Comparison of ENCODE assay signal across 26 cellular contexts in the genomic region with DNA sequence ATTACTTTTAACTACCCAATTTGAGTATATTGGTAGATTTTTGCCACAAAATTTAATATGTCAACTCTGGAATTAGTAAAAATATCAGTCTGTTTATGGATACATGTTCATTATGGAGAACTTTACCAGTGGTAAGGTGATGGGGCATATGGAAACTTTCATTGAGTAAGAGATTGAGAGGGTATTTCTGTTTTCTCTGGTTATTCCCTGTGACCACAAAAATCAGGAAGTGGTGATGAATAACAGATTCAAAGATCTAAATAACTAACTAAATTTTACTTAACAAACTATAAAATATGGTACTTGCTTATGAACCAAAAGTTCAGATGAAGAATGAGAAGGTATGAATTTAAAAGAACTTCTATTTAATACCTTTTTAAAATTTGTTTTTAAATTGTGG. TPM values are rescaled to one million over a fixed set of nuclear protein-coding genes. Genes with fewer than 3 reads are reported as not detected.
DNase-seq lines count a peak whose midpoint lies in the region; ATAC-seq, FAIRE-seq and TF ChIP-seq lines count a peak whose summit lies in the region.
"Had no signal": no experiment of that assay in that cellular context is flagged by ENCODE, and none has a peak within 500 bp of the region (broad histone marks: within the 10 kb centered on the region; RNA-seq: fewer than 3 reads in every experiment).

No MANE protein-coding gene starts in this region.

- no peaks in the 10 kb centered on the region for H3K36me3 Mint-ChIP-seq in stimulated activated naive B cell treated with anti-CD40 and anti-IgM and Interleukin-4, amounts not matched to agents 10 μg/mL and 1 μg/mL and 100 μg/mL, for 72 hours
- no peaks in the 10 kb centered on the region for H3K36me3 Mint-ChIP-seq in HFFc6 (ENCODE audit: low read depth)
- H3K36me3 Mint-ChIP-seq: activated CD4-positive, alpha-beta memory T cell treated with anti-CD3 and anti-CD28 coated beads for 36 hours; CD8-positive, alpha-beta memory T cell; stimulated activated memory B cell treated with anti-CD40 and anti-IgM and Interleukin-4, amounts not matched to agents 10 μg/mL and 1 μg/mL and 100 μg/mL, for 72 hours had no signal

- H3K27me3 Mint-ChIP-seq in stimulated activated naive B cell treated with anti-CD40 and anti-IgM and Interleukin-4, amounts not matched to agents 10 μg/mL and 1 μg/mL and 100 μg/mL, for 72 hours = peaks cover 0 to 5% of the 10 kb centered on the region in 2 donors
- H3K27me3 Mint-ChIP-seq in HFFc6 (ENCODE audit: insufficient read depth) = no peaks in the 10 kb centered on the region
- H3K27me3 Mint-ChIP-seq: activated B cell treated with CpG ODN at 0.5 μM for 24 hours; activated CD4-positive, alpha-beta memory T cell treated with anti-CD3 and anti-CD28 coated beads for 36 hours; stimulated activated memory B cell treated with anti-CD40 and anti-IgM and Interleukin-4, amounts not matched to agents 10 μg/mL and 1 μg/mL and 100 μg/mL, for 72 hours had no signal

- no peak overlapping the region for H3K4me3 Mint-ChIP-seq in stimulated activated naive B cell treated with anti-CD40 and anti-IgM and Interleukin-4, amounts not matched to agents 10 μg/mL and 1 μg/mL and 100 μg/mL, for 72 hours
- H3K4me3 Mint-ChIP-seq in HFFc6 = no peak overlapping the region
- H3K4me3 Mint-ChIP-seq: activated B cell treated with CpG ODN at 0.5 μM for 24 hours; activated CD4-positive, alpha-beta memory T cell treated with anti-CD3 and anti-CD28 coated beads for 36 hours; activated naive CD8-positive, alpha-beta T cell treated with anti-CD3 and anti-CD28 coated beads, Interleukin-2, amount 50 U/mL, for 24 hours; CD8-positive, alpha-beta memory T cell; neural crest cell; stimulated activated memory B cell treated with anti-CD40 and anti-IgM and Interleukin-4, amounts not matched to agents 10 μg/mL and 1 μg/mL and 100 μg/mL, for 72 hours had no signal

- no peak for TF ChIP-seq CTCF in HFFc6 (IDR thresholded peaks at IDR 0.05)

- peaks cover 0 to 3% of the 10 kb centered on the region in 2 donors for H3K9me3 Mint-ChIP-seq in stimulated activated naive B cell treated with anti-CD40 and anti-IgM and Interleukin-4, amounts not matched to agents 10 μg/mL and 1 μg/mL and 100 μg/mL, for 72 hours
- H3K9me3 Mint-ChIP-seq in HFFc6 = peaks cover 17% of the 10 kb centered on the region
- H3K9me3 Mint-ChIP-seq: activated B cell treated with CpG ODN at 0.5 μM for 24 hours; activated CD4-positive, alpha-beta memory T cell treated with anti-CD3 and anti-CD28 coated beads for 36 hours; activated naive CD8-positive, alpha-beta T cell treated with anti-CD3 and anti-CD28 coated beads, Interleukin-2, amount 50 U/mL, for 24 hours; CD8-positive, alpha-beta memory T cell; neural crest cell; stimulated activated memory B cell treated with anti-CD40 and anti-IgM and Interleukin-4, amounts not matched to agents 10 μg/mL and 1 μg/mL and 100 μg/mL, for 72 hours had no signal

- no peak overlapping the region for H3K27ac Mint-ChIP-seq in stimulated activated naive B cell treated with anti-CD40 and anti-IgM and Interleukin-4, amounts not matched to agents 10 μg/mL and 1 μg/mL and 100 μg/mL, for 72 hours
- no peak overlapping the region for H3K27ac Mint-ChIP-seq in HFFc6
- H3K27ac Mint-ChIP-seq: activated B cell treated with CpG ODN at 0.5 μM for 24 hours; activated CD4-positive, alpha-beta memory T cell treated with anti-CD3 and anti-CD28 coated beads for 36 hours; activated naive CD8-positive, alpha-beta T cell treated with anti-CD3 and anti-CD28 coated beads, Interleukin-2, amount 50 U/mL, for 24 hours; CD8-positive, alpha-beta memory T cell; stimulated activated memory B cell treated with anti-CD40 and anti-IgM and Interleukin-4, amounts not matched to agents 10 μg/mL and 1 μg/mL and 100 μg/mL, for 72 hours had no signal

- DNase-seq in Kasumi-1 (lab: John Stamatoyannopoulos, UW) (peak; percentile 10 to 20), RCC 7860 (ENCODE audit: low spot score) (peak; percentile 29), amniotic stem cell (lab: John Stamatoyannopoulos, UW) (no peak), HFFc6 (no peak)
- no peak for DNase-seq in stimulated activated naive B cell treated with anti-CD40 and anti-IgM and Interleukin-4, amounts not matched to agents 10 μg/mL and 1 μg/mL and 100 μg/mL, for 72 hours
- DNase-seq: activated B cell treated with CpG ODN at 0.5 μM for 24 hours; activated CD4-positive, alpha-beta memory T cell treated with anti-CD3 and anti-CD28 coated beads for 36 hours; activated effector memory CD4-positive, alpha-beta T cell treated with anti-CD3 and anti-CD28 coated beads, Interleukin-2, amount 50 U/mL, for 16 hours; activated naive CD8-positive, alpha-beta T cell treated with anti-CD3 and anti-CD28 coated beads, Interleukin-2, amount 50 U/mL, for 24 hours; activated T-cell treated with anti-CD3 and anti-CD28 coated beads for 4 hours; body of pancreas; CD8-positive, alpha-beta memory T cell; effector memory CD4-positive, alpha-beta T cell; GOT3; lower lobe of right lung; MM.1S; NCI-H2029 treated with DMSO at 0.1 percent for 48 hours; small intestine; uterus had no signal

- H3K4me1 Mint-ChIP-seq in stimulated activated naive B cell treated with anti-CD40 and anti-IgM and Interleukin-4, amounts not matched to agents 10 μg/mL and 1 μg/mL and 100 μg/mL, for 72 hours = no peaks in the 10 kb centered on the region
- no peaks in the 10 kb centered on the region for H3K4me1 Mint-ChIP-seq in HFFc6 (ENCODE audit: low read depth)
- H3K4me1 Mint-ChIP-seq: activated B cell treated with CpG ODN at 0.5 μM for 24 hours; CD8-positive, alpha-beta memory T cell; neural crest cell; stimulated activated memory B cell treated with anti-CD40 and anti-IgM and Interleukin-4, amounts not matched to agents 10 μg/mL and 1 μg/mL and 100 μg/mL, for 72 hours had no signal

- FAIRE-seq in RCC 7860 (lab: Jason Lieb, UNC) = peak; percentile 85
- FAIRE-seq: keratinocyte, small intestine had no signal

- ATAC-seq in GM18909 (IDR thresholded peaks at IDR 0.05; ENCODE audit: poor library complexity, unreplicated experiment) = peak; percentile 50
- ATAC-seq in stimulated activated naive B cell treated with anti-CD40 and anti-IgM and Interleukin-4, amounts not matched to agents 10 μg/mL and 1 μg/mL and 100 μg/mL, for 72 hours (replicated peaks) = peak; percentile 70 to 73
- ATAC-seq in GM19328 (IDR thresholded peaks at IDR 0.05; ENCODE audit: unreplicated experiment) = no peak
- ATAC-seq: activated naive CD8-positive, alpha-beta T cell treated with anti-CD3 and anti-CD28 coated beads, Interleukin-2, amount 50 U/mL, for 24 hours; body of pancreas; esophagus mucosa; lower lobe of right lung; stimulated activated memory B cell treated with anti-CD40 and anti-IgM and Interleukin-4, amounts not matched to agents 10 μg/mL and 1 μg/mL and 100 μg/mL, for 72 hours had no signal

RNA-seq across cellular contexts. Expression of gene STEAP4, which starts 22.1 kb away (rescaled TPM):
- total RNA-seq in HFFc6 (2021; fragmentation: NEBNext Ultra II Directional; extraction: Animal tissue kit (Norgen Biotek cat#: 25700)) = not detected
- total RNA-seq: activated CD4-positive, alpha-beta memory T cell treated with anti-CD3 and anti-CD28 coated beads for 36 hours; CD8-positive, alpha-beta memory T cell; neural crest cell; pulmonary artery endothelial cell had no signal

Comparison
In these comparisons a context has a peak if more than half of its experiments do, and no peak if none do; other contexts are left out.
1. DNase-seq: peak in Kasumi-1 (2 of 2) and RCC 7860 (single experiment); none in stimulated activated naive B cell treated with anti-CD40 and anti-IgM and Interleukin-4, amounts not matched to agents 10 μg/mL and 1 μg/mL and 100 μg/mL, for 72 hours (single experiment), amniotic stem cell (single experiment) and HFFc6 (single experiment).